Comparison of ENCODE assay signal across 12 cellular contexts in the genomic region with DNA sequence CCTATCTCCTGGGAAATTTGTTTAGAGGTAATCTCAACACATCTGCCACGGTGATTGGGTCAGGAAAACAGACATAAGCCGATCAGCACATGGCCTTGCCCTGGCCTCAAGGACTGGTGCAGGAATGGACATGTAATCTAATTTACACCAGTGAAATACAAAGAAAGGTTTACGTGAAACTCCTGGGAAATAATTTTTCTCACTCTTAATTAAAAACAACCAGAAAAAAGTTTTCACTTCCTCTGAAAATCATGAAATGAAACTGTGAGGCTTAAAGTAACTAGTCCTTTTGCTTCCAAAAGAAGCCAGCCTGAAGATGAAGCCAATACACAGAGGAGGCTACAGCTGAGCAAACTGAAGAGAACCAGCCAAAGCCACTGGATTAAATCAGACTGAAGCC.
DNase-seq lines count a peak whose midpoint lies in the region; ATAC-seq and TF ChIP-seq lines count a peak whose summit lies in the region.
"Had no signal": no experiment of that assay in that cellular context is flagged by ENCODE, and none has a peak within 500 bp of the region (broad histone marks: within the 10 kb centered on the region; RNA-seq: fewer than 3 reads in every experiment).

No MANE protein-coding gene starts in this region.

- H3K9me3 ChIP-seq in Karpas-422 (ENCODE audit: low read length) (no peaks in the 10 kb centered on the region), smooth muscle cell (replicated peaks; ENCODE audit: low read depth) (no peaks in the 10 kb centered on the region), A673 (ENCODE audit: low read depth, low read length, poor library complexity, severe bottlenecking) (no peaks in the 10 kb centered on the region)
- H3K9me3 ChIP-seq: body of pancreas, ovary had no signal

- 74% methylated on average over 3 of the region's 3 CpGs for WGBS in smooth muscle cell (ENCODE audit: low lambda C conversion rate)

- H3K4me1 ChIP-seq in Karpas-422 (ENCODE audit: low read length) (peaks cover 10% of the 10 kb centered on the region), smooth muscle cell (ENCODE audit: low read depth) (peaks cover 8% of the 10 kb centered on the region), A673 (ENCODE audit: insufficient read depth, low read length, poor library complexity, severe bottlenecking) (no peaks in the 10 kb centered on the region)
- H3K4me1 ChIP-seq: body of pancreas had no signal

- H3K4me3 ChIP-seq in Karpas-422 (ENCODE audit: low read length) (no peak overlapping the region), smooth muscle cell (no peak overlapping the region), A673 (ENCODE audit: low read depth, low read length, poor library complexity, severe bottlenecking) (no peak overlapping the region)
- H3K4me3 ChIP-seq: body of pancreas, ovary had no signal

- H3K9ac ChIP-seq in Karpas-422 (ENCODE audit: low read length): no peak overlapping the region
- no peak overlapping the region for H3K9ac ChIP-seq in smooth muscle cell (ENCODE audit: low read depth)

- POLR2A ChIA-PET in A673 (lab: Charles Lee; ENCODE audit: low non-redundant PET): no interaction called here

- H3K4me2 ChIP-seq in Karpas-422 (ENCODE audit: low read depth, low read length, poor library complexity, severe bottlenecking): no peak overlapping the region
- peak overlapping the region; percentile 67 for H3K4me2 ChIP-seq in smooth muscle cell

- DNase-seq in Karpas-422 (peak; percentile 52), smooth muscle cell (lab: John Stamatoyannopoulos, UW; ENCODE audit: unreplicated experiment) (no peak), NCI-H2171 treated with DMSO at 0.1 percent for 48 hours (lab: John Stamatoyannopoulos, UW) (no peak), A673 (ENCODE audit: low spot score) (no peak), NCI-H226 (no peak)
- DNase-seq in stimulated activated CD4-positive, alpha-beta T cell treated with anti-CD3 and anti-CD28 coated beads, Interleukin-4, amount 100 ng/mL, for 24 hours: no peak
- DNase-seq: activated CD4-positive, alpha-beta T cell treated with anti-CD3 and anti-CD28 coated beads for 1 hour; NCI-H187 treated with DMSO at 0.1 percent for 48 hours; ovary had no signal

- H3K27ac ChIP-seq in Karpas-422 (ENCODE audit: low read length) (no peak overlapping the region), smooth muscle cell (ENCODE audit: low read depth) (peak overlapping the region; percentile 64), A673 (ENCODE audit: low read depth, low read length, poor library complexity, severe bottlenecking) (no peak overlapping the region)
- H3K27ac ChIP-seq: body of pancreas, ovary had no signal

- H3K79me2 ChIP-seq in Karpas-422 (ENCODE audit: low read length) (no peaks in the 10 kb centered on the region), smooth muscle cell (ENCODE audit: low read depth) (no peaks in the 10 kb centered on the region)

- H3K9me2 ChIP-seq in Karpas-422 (replicated peaks; ENCODE audit: insufficient read depth, low read length): no peaks in the 10 kb centered on the region

- CTCF ChIA-PET in A673 (lab: Charles Lee): no interaction called here

- no TSS peak for BruUV-seq in A673 (replicated peaks; lab: Mats Ljungman, UMichigan)

- ATAC-seq in GM19035 (IDR thresholded peaks at IDR 0.05; ENCODE audit: unreplicated experiment) (peak; percentile 93), HG02678 (IDR thresholded peaks at IDR 0.05; ENCODE audit: unreplicated experiment) (peak; percentile 96)
- ATAC-seq: body of pancreas had no signal

- TF ChIP-seq CTCF in smooth muscle cell (IDR thresholded peaks at IDR 0.05; ENCODE audit: borderline replicate concordance, insufficient read depth, poor library complexity, severe bottlenecking) (no peak), A673 (conservative IDR thresholded peaks at IDR 0.05; ENCODE audit: low read depth, low read length) (no peak)

- no peak overlapping the region for H2AFZ ChIP-seq in Karpas-422 (ENCODE audit: low read length)
- peak overlapping the region; percentile 53 for H2AFZ ChIP-seq in smooth muscle cell (ENCODE audit: low read depth)

- H4K20me1 ChIP-seq in Karpas-422 (ENCODE audit: insufficient read depth, low read depth, low read length): no peaks in the 10 kb centered on the region
- no peaks in the 10 kb centered on the region for H4K20me1 ChIP-seq in smooth muscle cell (ENCODE audit: low read depth)

- peaks cover 10% of the 10 kb centered on the region for H3F3A ChIP-seq in smooth muscle cell (ENCODE audit: low read depth)

- H3K36me3 ChIP-seq in Karpas-422 (ENCODE audit: insufficient read depth, low read length): no peaks in the 10 kb centered on the region
- H3K36me3 ChIP-seq in smooth muscle cell (ENCODE audit: low read depth): no peaks in the 10 kb centered on the region
- H3K36me3 ChIP-seq in A673 (ENCODE audit: insufficient read depth, low read length, poor library complexity, severe bottlenecking): no peaks in the 10 kb centered on the region
- H3K36me3 ChIP-seq: ovary had no signal

- intact Hi-C loops in A673 (cut with micrococcal nuclease; ENCODE audit: unreplicated experiment): no loop called here

- H3K27me3 ChIP-seq in Karpas-422 (ENCODE audit: low read length) (no peaks in the 10 kb centered on the region), smooth muscle cell (ENCODE audit: low read depth) (no peaks in the 10 kb centered on the region), A673 (replicated peaks; ENCODE audit: insufficient read depth, low read depth, low read length, poor library complexity) (no peaks in the 10 kb centered on the region)
- H3K27me3 ChIP-seq: body of pancreas, ovary had no signal
